In the genomic region with DNA sequence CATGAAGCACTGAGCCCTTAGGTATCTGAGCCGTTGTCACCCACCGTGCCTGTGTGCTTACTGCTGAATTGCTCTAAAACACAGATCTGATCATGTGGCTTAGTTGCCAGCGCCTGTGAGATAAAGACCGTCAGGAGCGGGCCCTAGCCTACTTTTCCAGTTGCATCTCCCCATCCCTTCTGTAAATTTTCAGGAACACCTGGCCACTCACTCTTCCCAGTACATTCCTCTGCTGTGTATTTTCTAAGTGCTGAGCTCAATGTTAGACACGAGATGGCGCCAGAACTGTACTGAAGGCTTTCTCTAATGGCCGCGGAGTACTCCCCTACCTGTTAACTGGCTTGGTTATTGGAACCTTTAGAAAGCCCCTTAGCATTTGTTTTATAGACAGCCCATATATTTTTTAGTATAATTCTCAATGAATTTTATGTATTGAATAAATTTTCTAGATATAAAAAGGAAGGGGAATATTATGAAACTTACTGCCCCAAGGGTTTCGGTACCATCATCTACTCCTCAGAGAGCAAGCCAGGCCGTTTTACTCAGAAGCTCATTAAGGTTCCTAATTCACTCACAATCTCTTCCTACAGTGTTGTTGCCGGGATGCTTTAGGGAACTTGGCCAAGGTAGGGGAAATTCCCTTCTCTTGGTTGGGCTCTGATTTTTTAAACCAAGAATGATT, we compare ENCODE assay signal across 8 cellular contexts. TPM values are rescaled to one million over a fixed set of nuclear protein-coding genes. Genes with fewer than 3 reads are reported as not detected.
DNase-seq lines count a peak whose midpoint lies in the region; TF ChIP-seq lines count a peak whose summit lies in the region.

No MANE protein-coding gene starts in this region.

- H3K9ac ChIP-seq in adipocyte (ENCODE audit: low read length) = peak overlapping the region; percentile 88

- peak; percentile 45 to 74 for TF ChIP-seq CTCF in right atrium auricular region (IDR thresholded peaks at IDR 0.05)

- H3K27ac ChIP-seq in right atrium auricular region = no peak overlapping the region

- H3K27me3 ChIP-seq in adipocyte (replicated peaks; ENCODE audit: control insufficient read depth, insufficient read depth, low read length) (peaks cover 4% of the 10 kb centered on the region), right atrium auricular region (no peaks in the 10 kb centered on the region)

- peak overlapping the region; percentile 85 for H3K4me3 ChIP-seq in adipocyte (ENCODE audit: low read length)
- peak overlapping the region; percentile 46 to 64 for H3K4me3 ChIP-seq in right atrium auricular region

- no peaks in the 10 kb centered on the region for H3K36me3 ChIP-seq in adipocyte (ENCODE audit: control insufficient read depth, insufficient read depth, low read length, severe bottlenecking)
- no peaks in the 10 kb centered on the region for H3K36me3 ChIP-seq in right atrium auricular region

- DNase-seq in NCI-H2171 treated with DMSO at 0.1 percent for 48 hours (lab: John Stamatoyannopoulos, UW) = peak; percentile 53
- no peak for DNase-seq in NCI-H2171 (lab: John Stamatoyannopoulos, UW)
- peak; percentile 85 for DNase-seq in HuH-7.5 (ENCODE audit: low spot score)
- peak; percentile 84 for DNase-seq in RKO (ENCODE audit: low spot score)
- DNase-seq in adipocyte (ENCODE audit: low read depth) = peak; percentile 78
- no peak for DNase-seq in right atrium auricular region (ENCODE audit: low spot score)
- DNase-seq in retina = peak; percentile 66
- no peak for DNase-seq in effector CD8-positive, alpha-beta T cell (lab: John Stamatoyannopoulos, UW)

- H3K4me1 ChIP-seq in adipocyte (ENCODE audit: control insufficient read depth, insufficient read depth, low read length) = peaks cover 9% of the 10 kb centered on the region
- H3K4me1 ChIP-seq in right atrium auricular region = peaks cover 0 to 17% of the 10 kb centered on the region in 2 donors

- H3K9me3 ChIP-seq in adipocyte (ENCODE audit: control insufficient read depth, low read length) = peaks cover 53% of the 10 kb centered on the region
- H3K9me3 ChIP-seq in right atrium auricular region = peaks cover 0 to 20% of the 10 kb centered on the region in 2 donors

RNA-seq across cellular contexts. Expression of a gene that starts 16.7 kb away (rescaled TPM):
- total RNA-seq in right atrium auricular region = not detected

Comparison
In these comparisons a context has a peak if more than half of its experiments do, and no peak if none do; other contexts are left out.
1. DNase-seq: peak in NCI-H2171 treated with DMSO at 0.1 percent for 48 hours (single experiment), HuH-7.5 (single experiment), RKO (single experiment), adipocyte (single experiment) and retina (single experiment); none in NCI-H2171 (single experiment), right atrium auricular region (single experiment) and effector CD8-positive, alpha-beta T cell (single experiment).